ENCODE assay signal across 18 cellular contexts in the genomic region with DNA sequence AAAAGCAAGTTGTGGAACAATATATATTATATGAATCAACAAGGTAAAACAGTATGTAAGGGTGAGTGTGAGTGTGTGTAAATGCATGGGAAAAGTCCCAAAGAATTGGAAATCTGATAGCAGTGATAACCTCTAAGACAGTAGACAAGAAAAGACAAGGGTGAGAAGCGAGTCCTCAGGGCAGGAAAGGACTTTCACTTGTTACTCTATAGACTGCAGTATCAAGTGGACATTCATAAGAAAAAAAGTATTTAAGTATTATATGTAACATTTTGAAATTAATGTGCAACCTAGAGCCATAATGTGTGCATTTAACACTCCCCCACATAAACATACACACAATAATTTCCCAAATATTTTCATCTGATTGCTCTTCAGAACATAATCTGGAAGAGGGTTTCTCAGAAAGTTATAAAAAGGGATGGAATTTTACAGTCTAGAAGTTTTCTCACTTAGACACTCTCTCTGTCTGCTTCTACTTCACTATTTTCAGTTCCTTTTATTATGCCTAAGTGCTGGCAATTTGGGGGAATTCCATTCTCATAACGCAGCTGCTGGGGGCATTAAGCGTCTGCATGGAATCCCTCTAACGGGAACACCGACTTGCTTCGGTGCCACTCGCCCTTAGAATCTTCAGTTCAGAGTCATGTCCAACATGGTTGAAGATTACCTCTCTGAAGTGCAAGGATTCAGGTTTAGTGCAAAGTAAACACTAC. TPM values are rescaled to one million over a fixed set of nuclear protein-coding genes. Genes with fewer than 3 reads are reported as not detected.
DNase-seq lines count a peak whose midpoint lies in the region; ATAC-seq, FAIRE-seq and TF ChIP-seq lines count a peak whose summit lies in the region.
"Had no signal": no experiment of that assay in that cellular context is flagged by ENCODE, and none has a peak within 500 bp of the region (broad histone marks: within the 10 kb centered on the region; RNA-seq: fewer than 3 reads in every experiment).

No MANE protein-coding gene starts in this region.

- H3K36me3 ChIP-seq in SJCRH30, result no peaks in the 10 kb centered on the region
- no peaks in the 10 kb centered on the region for H3K36me3 ChIP-seq in small intestine (ENCODE audit: control insufficient read depth in 2 of 2, insufficient read depth in 2 of 2, low read length in 2 of 2)
- H3K36me3 ChIP-seq: esophagus muscularis mucosa had no signal

- H3K9me3 ChIP-seq in SJCRH30 (replicated peaks) (no peaks in the 10 kb centered on the region), small intestine (ENCODE audit: control insufficient read depth, low read depth) (no peaks in the 10 kb centered on the region)
- H3K9me3 ChIP-seq: esophagus muscularis mucosa had no signal

- WGBS in small intestine, 3 donors, result 78 to 81% (median 79%) methylated on average over 7 of the region's 7 CpGs

- no peak overlapping the region for H3K27ac ChIP-seq in SJCRH30
- no peak overlapping the region for H3K27ac ChIP-seq in small intestine (ENCODE audit: low read depth in 1 of 2, low read length in 1 of 2)
- H3K27ac ChIP-seq: coronary artery, esophagus muscularis mucosa had no signal

- no peak overlapping the region for H3K4me3 ChIP-seq in SJCRH30
- no peak overlapping the region for H3K4me3 ChIP-seq in small intestine (ENCODE audit: low read depth in 1 of 2, low read length in 2 of 2)
- H3K4me3 ChIP-seq: coronary artery, esophagus muscularis mucosa had no signal

- H3K4me1 ChIP-seq in SJCRH30, result no peaks in the 10 kb centered on the region
- no peaks in the 10 kb centered on the region for H3K4me1 ChIP-seq in small intestine (ENCODE audit: control insufficient read depth in 2 of 2, insufficient read depth in 1 of 2, low read depth in 1 of 2, low read length in 1 of 2)
- H3K4me1 ChIP-seq: esophagus muscularis mucosa had no signal

- ATAC-seq in GM19452 (IDR thresholded peaks at IDR 0.05; ENCODE audit: unreplicated experiment) (peak; percentile 71), HG02885 (IDR thresholded peaks at IDR 0.05; ENCODE audit: poor library complexity, unreplicated experiment) (peak; percentile 86)
- ATAC-seq: activated CD4-positive, CD25-positive, alpha-beta regulatory T cell treated with anti-CD3 and anti-CD28 coated beads, Interleukin-2, amount 50 U/mL, for 24 hours; activated T-cell treated with anti-CD3 and anti-CD28 coated beads, Interleukin-2, amount 50 U/mL, for 72 hours; left ventricle myocardium superior had no signal

- TF ChIP-seq POLR2A in GM12891 (IDR thresholded peaks at IDR 0.05; ENCODE audit: low read depth, low read length), result no peak

- H3K27me3 ChIP-seq in SJCRH30 (no peaks in the 10 kb centered on the region), small intestine (ENCODE audit: control insufficient read depth in 2 of 2, insufficient read depth in 2 of 2, low read length in 2 of 2) (no peaks in the 10 kb centered on the region)
- H3K27me3 ChIP-seq: esophagus muscularis mucosa had no signal

- FAIRE-seq in GM12891 (lab: Jason Lieb, UNC) (no peak), small intestine (lab: Jason Lieb, UNC) (no peak)

- DNase-seq in GM12891 (ENCODE audit: insufficient read length, low spot score), result no peak
- peak; percentile 6 for DNase-seq in astrocyte of the hippocampus (ENCODE audit: low read depth, low spot score)
- no peak for DNase-seq in effector CD8-positive, alpha-beta T cell (lab: John Stamatoyannopoulos, UW)
- no peak for DNase-seq in SJCRH30
- no peak for DNase-seq in small intestine
- no peak for DNase-seq in SW480 (ENCODE audit: low spot score)
- DNase-seq: activated T-cell treated with anti-CD3 and anti-CD28 coated beads, Interleukin-2, amount 50 U/mL, for 72 hours; AML-193; DMS79; HCEC 1CT; Kasumi-1; left ventricle myocardium superior; NCI-H2081 treated with DMSO at 0.1 percent for 48 hours had no signal

TF ChIP-seq in GM12891, 5 proteins besides CTCF, POLR2A, EP300 and RAD21:
- peak; percentile 89 for TF ChIP-seq SPI1 (IDR thresholded peaks at IDR 0.05; ENCODE audit: low read depth, low read length)
- TF ChIP-seq PAX5 (IDR thresholded peaks at IDR 0.05; ENCODE audit: insufficient read depth, low read length, severe bottlenecking), result no peak
TF ChIP-seq in GM12891: peak in this region for 1.

RNA-seq across cellular contexts. Expression of gene CDIN1, which starts 50.0 kb away (rescaled TPM):
- polyA plus RNA-seq in GM12891 (2012; ENCODE audit: low read depth, missing spikeins), result 2.8 TPM
- total RNA-seq in SJCRH30 (2014; rRNA removed; shearing (Covaris generic)), result 6.1 and 8.1 TPM in 2 replicates
- polyA plus RNA-seq in small intestine, result 10 to 100 TPM in 1 of 3 donors, 1 to 10 TPM in 2; 3.7 to 12.5 (median 6.5) TPM
